15 cellular contexts compared by ENCODE assay signal in the genomic region with DNA sequence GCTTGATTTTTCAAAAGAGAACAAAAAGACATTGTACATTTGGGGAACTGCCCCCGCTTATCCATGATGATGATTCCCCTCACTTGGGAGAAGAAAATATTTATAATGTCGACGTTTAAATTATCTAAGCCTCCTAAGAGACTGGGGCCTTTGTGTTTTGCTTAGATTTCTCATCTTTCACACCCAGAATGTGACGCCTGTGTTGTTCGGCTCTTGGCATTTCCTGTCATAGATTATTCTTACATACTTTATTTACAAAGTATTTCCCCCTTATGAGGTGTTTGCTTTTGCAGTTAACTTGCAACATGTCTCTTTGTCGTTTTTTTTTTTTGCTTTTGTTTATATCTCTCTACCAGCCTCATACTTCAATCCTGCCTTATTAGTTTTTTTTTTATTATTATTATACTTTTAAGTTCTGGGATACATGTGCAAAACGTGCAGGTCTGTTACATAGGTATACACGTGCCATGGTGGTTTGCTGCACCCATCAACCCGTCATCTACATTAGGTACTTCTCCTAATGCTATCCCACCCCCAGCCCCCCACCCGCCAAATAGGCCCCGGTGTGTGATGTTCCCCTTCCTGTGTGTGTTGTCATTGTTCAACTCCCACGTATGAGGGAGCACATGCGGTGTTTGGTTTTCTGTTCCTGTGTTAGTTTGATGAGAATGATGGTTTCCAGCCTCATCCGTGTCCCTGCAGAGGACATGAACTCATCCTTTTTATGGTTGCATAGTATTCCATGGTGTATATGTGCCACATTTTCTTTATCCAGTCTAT.
DNase-seq lines count a peak whose midpoint lies in the region; ATAC-seq and TF ChIP-seq lines count a peak whose summit lies in the region.
"Had no signal": no experiment of that assay in that cellular context is flagged by ENCODE, and none has a peak within 500 bp of the region (broad histone marks: within the 10 kb centered on the region; RNA-seq: fewer than 3 reads in every experiment).

No MANE protein-coding gene starts in this region.

- TF ChIP-seq CTCF in cardiac fibroblast (IDR thresholded peaks at IDR 0.05; ENCODE audit: low read depth, low read length), result no peak
- no peak for TF ChIP-seq CTCF in type B pancreatic cell (conservative IDR thresholded peaks at IDR 0.05)

- H3K27me3 Mint-ChIP-seq in memory B cell (peaks cover 4% of the 10 kb centered on the region), type B pancreatic cell (no peaks in the 10 kb centered on the region)

- intact Hi-C loops in Right ventricle myocardium superior (cut with DNase I), result no loop called here
- intact Hi-C loops in Right ventricle myocardium inferior (cut with DNase I), result no loop called here

- H3K36me3 Mint-ChIP-seq in memory B cell (no peaks in the 10 kb centered on the region), type B pancreatic cell (peaks cover 45% of the 10 kb centered on the region)

- H3K4me3 Mint-ChIP-seq in memory B cell (no peak overlapping the region), type B pancreatic cell (no peak overlapping the region)

- DNase-seq in Right ventricle myocardium superior (no peak), Right ventricle myocardium inferior (ENCODE audit: missing footprints) (no peak), cardiac fibroblast (ENCODE audit: low read depth in 2 of 2) (peak; percentile 64 to 78), memory B cell (ENCODE audit: low spot score in 2 of 2) (no peak), type B pancreatic cell (ENCODE audit: extremely low spot score, unreplicated experiment) (no peak), HPDE6-E6E7 (ENCODE audit: extremely low spot score) (no peak), EL (no peak), NCI-H2227 (lab: John Stamatoyannopoulos, UW; ENCODE audit: unreplicated experiment) (no peak)
- DNase-seq: activated gamma-delta T cell treated with Interleukin-2 at 50 U/mL for 16 hours; aorta; effector CD8-positive, alpha-beta T cell; foreskin keratinocyte; NCI-H446 treated with DMSO at 0.1 percent for 48 hours; SK-N-SH had no signal

- H3K27ac Mint-ChIP-seq in memory B cell (peak overlapping the region; percentile 28), type B pancreatic cell (peak overlapping the region; percentile 35)

- H3K4me3 ChIP-seq in cardiac fibroblast (replicated peaks in 1 of 2; ENCODE audit: low read depth in 2 of 2, low read length in 2 of 2), result no peak overlapping the region
- H3K4me3 ChIP-seq: suprapubic skin had no signal

- H3K9me3 Mint-ChIP-seq in memory B cell, result no peaks in the 10 kb centered on the region
- H3K9me3 Mint-ChIP-seq in type B pancreatic cell, result peaks cover 4% of the 10 kb centered on the region

- no peaks in the 10 kb centered on the region for H3K4me1 Mint-ChIP-seq in memory B cell
- peaks cover 10% of the 10 kb centered on the region for H3K4me1 Mint-ChIP-seq in type B pancreatic cell (ENCODE audit: unreplicated experiment)

- ATAC-seq in Right ventricle myocardium superior (ENCODE audit: poor library complexity) (peak; percentile 20), Right ventricle myocardium inferior (no peak), memory B cell (ENCODE audit: low read depth) (no peak)
- ATAC-seq: foreskin keratinocyte had no signal

Comparison
In these comparisons a context has a peak if more than half of its experiments do, and no peak if none do; other contexts are left out.
1. DNase-seq: peak in cardiac fibroblast (2 of 2); none in Right ventricle myocardium superior (single experiment), Right ventricle myocardium inferior (single experiment), memory B cell (0 of 2), type B pancreatic cell (single experiment), HPDE6-E6E7 (single experiment), EL (single experiment) and NCI-H2227 (single experiment).